32 cellular contexts compared by ENCODE assay signal in the genomic region with DNA sequence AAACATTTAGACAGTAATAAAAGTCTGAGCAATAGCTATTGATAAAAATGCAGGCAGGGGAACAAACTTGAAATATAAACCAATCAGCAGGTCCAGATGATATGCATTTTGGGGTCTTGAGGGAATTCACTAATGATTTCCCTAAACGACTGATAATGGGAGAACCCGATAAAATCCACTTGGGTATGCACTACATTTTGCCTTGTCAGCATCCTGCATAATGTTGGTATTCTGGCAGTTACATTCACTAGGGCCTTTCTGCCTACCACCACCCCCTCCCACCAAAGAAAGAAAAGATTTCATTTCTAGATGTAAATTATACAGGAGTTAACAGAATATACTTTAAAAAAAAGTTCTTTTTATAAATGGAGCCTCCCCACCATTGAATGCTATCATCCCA.
"Had no signal": no experiment of that assay in that cellular context is flagged by ENCODE, and none has a peak within 500 bp of the region (broad histone marks: within the 10 kb centered on the region; RNA-seq: fewer than 3 reads in every experiment).

No MANE protein-coding gene starts in this region.

- ATAC-seq: activated naive CD4-positive, alpha-beta T cell treated with anti-CD3 and anti-CD28 coated beads, Interleukin-2, amount 50 U/mL, for 72 hours; activated naive CD8-positive, alpha-beta T cell treated with anti-CD3 and anti-CD28 coated beads, Interleukin-2, amount 50 U/mL, for 24 hours; activated T-cell treated with anti-CD3 and anti-CD28 coated beads, Interleukin-2, amount 50 U/mL, for 4 hours; activated T-cell treated with anti-CD3 and anti-CD28 coated beads, Interleukin-2, amount 50 U/mL, for 72 hours; activated T-helper 17 cell treated with anti-CD3 and anti-CD28 coated beads, Interleukin-2, amount 50 U/mL, for 72 hours; body of pancreas had no signal

- H3K9me3 ChIP-seq: adrenal gland, ascending aorta, body of pancreas, breast epithelium had no signal

- H3K27ac ChIP-seq: adrenal gland, ascending aorta, body of pancreas, brain microvascular endothelial cell, breast epithelium, cardiac muscle cell had no signal

- FAIRE-seq: bronchial epithelial cell had no signal

- H3K27me3 ChIP-seq: ascending aorta, body of pancreas, brain microvascular endothelial cell, cardiac muscle cell had no signal

- H3K4me1 ChIP-seq: adrenal gland, ascending aorta, body of pancreas, breast epithelium had no signal

- H3K4me3 ChIP-seq: adrenal gland, ascending aorta, body of pancreas, breast epithelium, cardiac muscle cell had no signal

- DNase-seq: activated effector memory CD4-positive, alpha-beta T cell treated with anti-CD3 and anti-CD28 coated beads, Interleukin-2, amount 50 U/mL, for 16 hours; activated effector memory CD4-positive, alpha-beta T cell treated with Interleukin-2 at 50 U/mL for 16 hours; activated gamma-delta T cell; activated gamma-delta T cell treated with Interleukin-2 at 50 U/mL for 16 hours; activated naive CD4-positive, alpha-beta T cell; activated naive CD4-positive, alpha-beta T cell treated with anti-CD3 and anti-CD28 coated beads for 36 hours; activated naive CD4-positive, alpha-beta T cell treated with anti-CD3 and anti-CD28 coated beads, Interleukin-2, amount 10 ng/mL, durations not matched to agents 7 days and 5 days; activated naive CD4-positive, alpha-beta T cell treated with Interleukin-2 at 50 U/mL for 16 hours; activated naive CD8-positive, alpha-beta T cell treated with anti-CD3 and anti-CD28 coated beads for 36 hours; activated naive CD8-positive, alpha-beta T cell treated with anti-CD3 and anti-CD28 coated beads, Interleukin-2, amount 10 ng/mL, durations not matched to agents 7 days and 5 days; activated naive CD8-positive, alpha-beta T cell treated with anti-CD3 and anti-CD28 coated beads, Interleukin-2, amount 50 U/mL, for 24 hours; activated T-cell treated with anti-CD3 and anti-CD28 coated beads, Interleukin-2, amount 50 U/mL, for 1 hour; activated T-cell treated with anti-CD3 and anti-CD28 coated beads, Interleukin-2, amount 50 U/mL, for 24 hours; activated T-cell treated with anti-CD3 and anti-CD28 coated beads, Interleukin-2, amount 50 U/mL, for 4 hours; activated T-cell treated with anti-CD3 and anti-CD28 coated beads, Interleukin-2, amount 50 U/mL, for 48 hours; activated T-cell treated with anti-CD3 and anti-CD28 coated beads, Interleukin-2, amount 50 U/mL, for 72 hours; adrenal gland; amniotic stem cell; amygdala; anterior cingulate cortex; aorta; body of pancreas; brain microvascular endothelial cell; caudate nucleus; central memory CD4-positive, alpha-beta T cell; cerebellar nuclear complex had no signal

- H3K36me3 ChIP-seq: adrenal gland, ascending aorta, brain microvascular endothelial cell, breast epithelium, cardiac muscle cell had no signal
